In the genomic region with DNA sequence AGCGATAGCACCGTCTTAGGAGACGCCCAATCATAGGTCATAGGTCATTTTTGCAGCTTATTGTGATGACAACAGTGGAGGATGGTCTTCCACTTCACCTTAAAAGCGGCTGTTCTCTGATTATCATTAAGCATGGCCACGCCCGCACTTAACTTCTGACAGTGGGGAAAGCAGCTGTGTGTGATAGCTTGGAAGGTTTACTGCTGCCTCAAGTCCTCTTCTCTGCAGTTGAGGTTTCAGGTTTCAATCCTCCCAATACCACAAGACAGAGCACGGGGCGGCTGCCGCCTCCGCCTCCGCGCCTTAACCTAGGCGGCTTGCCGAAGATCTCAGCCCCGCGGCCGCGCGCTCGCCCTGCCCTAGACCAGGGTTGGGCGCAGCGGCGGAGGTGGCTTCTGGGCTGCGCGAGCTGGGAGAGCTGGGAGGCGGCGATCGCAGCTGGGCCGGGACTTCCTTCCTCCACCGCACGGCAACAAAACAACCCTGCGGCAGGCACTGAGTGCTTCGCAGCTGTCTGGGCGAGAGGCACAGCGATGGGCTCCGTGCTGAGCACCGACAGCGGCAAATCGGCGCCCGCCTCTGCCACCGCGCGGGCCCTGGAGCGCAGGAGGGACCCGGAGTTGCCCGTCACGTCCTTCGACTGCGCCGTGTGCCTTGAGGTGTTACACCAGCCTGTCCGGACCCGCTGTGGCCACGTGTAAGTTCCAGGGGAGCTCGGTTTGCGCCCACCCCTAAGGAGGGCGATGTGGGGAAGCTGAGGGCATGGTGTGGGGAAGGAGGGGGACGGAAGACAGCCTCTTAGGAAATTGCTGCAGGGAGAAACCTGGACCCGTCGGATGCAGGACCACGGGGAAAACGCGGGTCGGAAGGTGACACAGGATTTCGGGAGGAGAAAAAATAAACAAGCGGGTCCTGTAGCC, we compare ENCODE assay signal across 1 cellular context.
A peak's percentile ranks its signal among the peaks of the same experiment; 100 is the strongest.
TF ChIP-seq lines count a peak whose summit lies in the region.

Gene RNF125, plus strand, starts transcription at position 495 of the 920 bp plus-strand sequence. Its CDS starts 39 bp downstream, at position 534.

TF ChIP-seq in HepG2, 621 proteins besides CTCF, POLR2A, EP300 and RAD21 (continued from another document and continues in another):
- TF ChIP-seq ZFP91 (CRISPR knock-in tag; IDR thresholded peaks at IDR 0.05; ENCODE audit: borderline replicate concordance) (no peak; the same call in 1 of the 2 replicates), JDP2 (CRISPR knock-in tag; IDR thresholded peaks at IDR 0.05; ENCODE audit: borderline replicate concordance) (no peak; the same call in 1 of the 2 replicates), NR1H2 (CRISPR knock-in tag; IDR thresholded peaks at IDR 0.05; ENCODE audit: borderline replicate concordance, low read depth) (peak; percentile 79; the same call in 1 of the 2 replicates), CBX5 (CRISPR knock-in tag; IDR thresholded peaks at IDR 0.05; ENCODE audit: borderline replicate concordance) (no peak), NONO (IDR thresholded peaks at IDR 0.05) (no peak), NONO (CRISPR knock-in tag; conservative IDR thresholded peaks at IDR 0.05) (peak; percentile 65; the same call in 1 of the 2 replicates), CENPX (CRISPR knock-in tag; IDR thresholded peaks at IDR 0.05) (no peak), RFX3 (CRISPR knock-in tag; IDR thresholded peaks at IDR 0.05) (no peak), TCF7 (IDR thresholded peaks at IDR 0.05; ENCODE audit: low read depth) (no peak), ZNF670 (CRISPR knock-in tag; IDR thresholded peaks at IDR 0.05; ENCODE audit: borderline replicate concordance) (no peak), KLF6 (CRISPR knock-in tag; IDR thresholded peaks at IDR 0.05) (0 out of 2 replicates have a peak, but pooled peaks have one; percentile 30), TFAP4 (IDR thresholded peaks at IDR 0.05; ENCODE audit: borderline replicate concordance, low read depth) (no peak), FOXP1 (IDR thresholded peaks at IDR 0.05) (no peak), FOXP1 (CRISPR knock-in tag; IDR thresholded peaks at IDR 0.05) (no peak), RCOR2 (CRISPR knock-in tag; IDR thresholded peaks at IDR 0.05) (no peak), ZNF503 (CRISPR knock-in tag; IDR thresholded peaks at IDR 0.05) (0 out of 2 replicates have a peak, but pooled peaks have one; percentile 17), ZNF234 (CRISPR knock-in tag; conservative IDR thresholded peaks at IDR 0.05) (peak; percentile 94; the same call in 1 of the 2 replicates), MTA3 (CRISPR knock-in tag; IDR thresholded peaks at IDR 0.05) (no peak), PAF1 (CRISPR knock-in tag; IDR thresholded peaks at IDR 0.05) (no peak), RARG (CRISPR knock-in tag; IDR thresholded peaks at IDR 0.05; ENCODE audit: low read depth) (peak; percentile 58; the same call in 1 of the 2 replicates), ZFP36L2 (CRISPR knock-in tag; IDR thresholded peaks at IDR 0.05) (no peak), PATZ1 (CRISPR knock-in tag; IDR thresholded peaks at IDR 0.05) (no peak; the same call in 1 of the 2 replicates)
- TF ChIP-seq, protein P1, sequence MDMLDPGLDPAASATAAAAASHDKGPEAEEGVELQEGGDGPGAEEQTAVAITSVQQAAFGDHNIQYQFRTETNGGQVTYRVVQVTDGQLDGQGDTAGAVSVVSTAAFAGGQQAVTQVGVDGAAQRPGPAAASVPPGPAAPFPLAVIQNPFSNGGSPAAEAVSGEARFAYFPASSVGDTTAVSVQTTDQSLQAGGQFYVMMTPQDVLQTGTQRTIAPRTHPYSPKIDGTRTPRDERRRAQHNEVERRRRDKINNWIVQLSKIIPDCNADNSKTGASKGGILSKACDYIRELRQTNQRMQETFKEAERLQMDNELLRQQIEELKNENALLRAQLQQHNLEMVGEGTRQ (IDR thresholded peaks at IDR 0.05; ENCODE audit: low read depth, low read length), result no peak
- TF ChIP-seq, protein P1 (CRISPR knock-in tag; IDR thresholded peaks at IDR 0.05; ENCODE audit: borderline replicate concordance), result 0 out of 2 replicates have a peak, but pooled peaks have one; percentile 49
- TF ChIP-seq, protein P2, sequence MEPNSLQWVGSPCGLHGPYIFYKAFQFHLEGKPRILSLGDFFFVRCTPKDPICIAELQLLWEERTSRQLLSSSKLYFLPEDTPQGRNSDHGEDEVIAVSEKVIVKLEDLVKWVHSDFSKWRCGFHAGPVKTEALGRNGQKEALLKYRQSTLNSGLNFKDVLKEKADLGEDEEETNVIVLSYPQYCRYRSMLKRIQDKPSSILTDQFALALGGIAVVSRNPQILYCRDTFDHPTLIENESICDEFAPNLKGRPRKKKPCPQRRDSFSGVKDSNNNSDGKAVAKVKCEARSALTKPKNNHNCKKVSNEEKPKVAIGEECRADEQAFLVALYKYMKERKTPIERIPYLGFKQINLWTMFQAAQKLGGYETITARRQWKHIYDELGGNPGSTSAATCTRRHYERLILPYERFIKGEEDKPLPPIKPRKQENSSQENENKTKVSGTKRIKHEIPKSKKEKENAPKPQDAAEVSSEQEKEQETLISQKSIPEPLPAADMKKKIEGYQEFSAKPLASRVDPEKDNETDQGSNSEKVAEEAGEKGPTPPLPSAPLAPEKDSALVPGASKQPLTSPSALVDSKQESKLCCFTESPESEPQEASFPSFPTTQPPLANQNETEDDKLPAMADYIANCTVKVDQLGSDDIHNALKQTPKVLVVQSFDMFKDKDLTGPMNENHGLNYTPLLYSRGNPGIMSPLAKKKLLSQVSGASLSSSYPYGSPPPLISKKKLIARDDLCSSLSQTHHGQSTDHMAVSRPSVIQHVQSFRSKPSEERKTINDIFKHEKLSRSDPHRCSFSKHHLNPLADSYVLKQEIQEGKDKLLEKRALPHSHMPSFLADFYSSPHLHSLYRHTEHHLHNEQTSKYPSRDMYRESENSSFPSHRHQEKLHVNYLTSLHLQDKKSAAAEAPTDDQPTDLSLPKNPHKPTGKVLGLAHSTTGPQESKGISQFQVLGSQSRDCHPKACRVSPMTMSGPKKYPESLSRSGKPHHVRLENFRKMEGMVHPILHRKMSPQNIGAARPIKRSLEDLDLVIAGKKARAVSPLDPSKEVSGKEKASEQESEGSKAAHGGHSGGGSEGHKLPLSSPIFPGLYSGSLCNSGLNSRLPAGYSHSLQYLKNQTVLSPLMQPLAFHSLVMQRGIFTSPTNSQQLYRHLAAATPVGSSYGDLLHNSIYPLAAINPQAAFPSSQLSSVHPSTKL (CRISPR knock-in tag; IDR thresholded peaks at IDR 0.05), result peak; percentile 32
- TF ChIP-seq, protein P3, sequence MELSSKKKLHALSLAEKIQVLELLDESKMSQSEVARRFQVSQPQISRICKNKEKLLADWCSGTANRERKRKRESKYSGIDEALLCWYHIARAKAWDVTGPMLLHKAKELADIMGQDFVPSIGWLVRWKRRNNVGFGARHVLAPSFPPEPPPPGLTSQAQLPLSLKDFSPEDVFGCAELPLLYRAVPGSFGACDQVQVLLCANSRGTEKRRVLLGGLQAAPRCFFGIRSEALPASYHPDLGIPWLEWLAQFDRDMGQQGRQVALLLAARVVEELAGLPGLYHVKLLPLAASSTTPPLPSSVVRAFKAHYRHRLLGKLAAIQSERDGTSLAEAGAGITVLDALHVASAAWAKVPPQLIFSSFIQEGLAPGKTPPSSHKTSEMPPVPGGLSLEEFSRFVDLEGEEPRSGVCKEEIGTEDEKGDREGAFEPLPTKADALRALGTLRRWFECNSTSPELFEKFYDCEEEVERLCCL (CRISPR knock-in tag; IDR thresholded peaks at IDR 0.05; ENCODE audit: borderline replicate concordance), result no peak
- TF ChIP-seq, protein P4, sequence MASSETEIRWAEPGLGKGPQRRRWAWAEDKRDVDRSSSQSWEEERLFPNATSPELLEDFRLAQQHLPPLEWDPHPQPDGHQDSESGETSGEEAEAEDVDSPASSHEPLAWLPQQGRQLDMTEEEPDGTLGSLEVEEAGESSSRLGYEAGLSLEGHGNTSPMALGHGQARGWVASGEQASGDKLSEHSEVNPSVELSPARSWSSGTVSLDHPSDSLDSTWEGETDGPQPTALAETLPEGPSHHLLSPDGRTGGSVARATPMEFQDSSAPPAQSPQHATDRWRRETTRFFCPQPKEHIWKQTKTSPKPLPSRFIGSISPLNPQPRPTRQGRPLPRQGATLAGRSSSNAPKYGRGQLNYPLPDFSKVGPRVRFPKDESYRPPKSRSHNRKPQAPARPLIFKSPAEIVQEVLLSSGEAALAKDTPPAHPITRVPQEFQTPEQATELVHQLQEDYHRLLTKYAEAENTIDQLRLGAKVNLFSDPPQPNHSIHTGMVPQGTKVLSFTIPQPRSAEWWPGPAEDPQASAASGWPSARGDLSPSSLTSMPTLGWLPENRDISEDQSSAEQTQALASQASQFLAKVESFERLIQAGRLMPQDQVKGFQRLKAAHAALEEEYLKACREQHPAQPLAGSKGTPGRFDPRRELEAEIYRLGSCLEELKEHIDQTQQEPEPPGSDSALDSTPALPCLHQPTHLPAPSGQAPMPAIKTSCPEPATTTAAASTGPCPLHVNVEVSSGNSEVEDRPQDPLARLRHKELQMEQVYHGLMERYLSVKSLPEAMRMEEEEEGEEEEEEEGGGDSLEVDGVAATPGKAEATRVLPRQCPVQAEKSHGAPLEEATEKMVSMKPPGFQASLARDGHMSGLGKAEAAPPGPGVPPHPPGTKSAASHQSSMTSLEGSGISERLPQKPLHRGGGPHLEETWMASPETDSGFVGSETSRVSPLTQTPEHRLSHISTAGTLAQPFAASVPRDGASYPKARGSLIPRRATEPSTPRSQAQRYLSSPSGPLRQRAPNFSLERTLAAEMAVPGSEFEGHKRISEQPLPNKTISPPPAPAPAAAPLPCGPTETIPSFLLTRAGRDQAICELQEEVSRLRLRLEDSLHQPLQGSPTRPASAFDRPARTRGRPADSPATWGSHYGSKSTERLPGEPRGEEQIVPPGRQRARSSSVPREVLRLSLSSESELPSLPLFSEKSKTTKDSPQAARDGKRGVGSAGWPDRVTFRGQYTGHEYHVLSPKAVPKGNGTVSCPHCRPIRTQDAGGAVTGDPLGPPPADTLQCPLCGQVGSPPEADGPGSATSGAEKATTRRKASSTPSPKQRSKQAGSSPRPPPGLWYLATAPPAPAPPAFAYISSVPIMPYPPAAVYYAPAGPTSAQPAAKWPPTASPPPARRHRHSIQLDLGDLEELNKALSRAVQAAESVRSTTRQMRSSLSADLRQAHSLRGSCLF (CRISPR knock-in tag; IDR thresholded peaks at IDR 0.05; ENCODE audit: borderline replicate concordance), result no peak
- TF ChIP-seq, protein P5, sequence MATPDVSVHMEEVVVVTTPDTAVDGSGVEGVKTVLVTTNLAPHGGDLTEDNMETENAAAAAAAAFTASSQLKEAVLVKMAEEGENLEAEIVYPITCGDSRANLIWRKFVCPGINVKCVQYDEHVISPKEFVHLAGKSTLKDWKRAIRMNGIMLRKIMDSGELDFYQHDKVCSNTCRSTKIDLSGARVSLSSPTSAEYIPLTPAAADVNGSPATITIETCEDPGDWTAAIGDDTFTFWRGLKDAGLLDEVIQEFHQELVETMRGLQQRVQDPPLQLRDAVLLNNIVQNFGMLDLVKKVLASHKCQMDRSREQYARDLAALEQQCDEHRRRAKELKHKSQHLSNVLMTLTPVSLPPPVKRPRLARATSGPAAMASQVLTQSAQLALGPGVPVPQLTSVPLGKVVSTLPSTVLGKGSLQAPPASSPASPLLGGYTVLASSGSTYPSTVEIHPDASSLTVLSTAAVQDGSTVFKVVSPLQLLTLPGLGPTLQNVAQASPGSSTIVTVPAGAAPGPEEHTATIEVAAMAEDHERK (CRISPR knock-in tag; IDR thresholded peaks at IDR 0.05; ENCODE audit: low read depth), result no peak
